ENCODE assay signal across 13 cellular contexts in genomic region chr15:78210349-78210717, GRCh38. TPM values are rescaled to one million over a fixed set of nuclear protein-coding genes. Genes with fewer than 3 reads are reported as not detected.
DNase-seq lines count a peak whose midpoint lies in the region; ATAC-seq, FAIRE-seq and TF ChIP-seq lines count a peak whose summit lies in the region.
"Had no signal": no experiment of that assay in that cellular context is flagged by ENCODE, and none has a peak within 500 bp of the region (broad histone marks: within the 10 kb centered on the region; RNA-seq: fewer than 3 reads in every experiment).

No MANE protein-coding gene starts in this region.

- TF ChIP-seq CTCF in GM20000 (IDR thresholded peaks at IDR 0.05; ENCODE audit: extremely low read depth, missing control alignments) (no peak), esophagus muscularis mucosa (IDR thresholded peaks at IDR 0.05) (no peak), D721Med (IDR thresholded peaks at IDR 0.05; ENCODE audit: insufficient read depth, missing control alignments) (no peak)

- ATAC-seq in HG03135 (IDR thresholded peaks at IDR 0.05; ENCODE audit: unreplicated experiment), result no peak

- intact Hi-C loops in esophagus muscularis mucosa (cut with DNase I), result no loop called here

- DNase-seq in GM20000 (ENCODE audit: low spot score) (peak; percentile 38), esophagus muscularis mucosa (ENCODE audit: extremely low spot score) (no peak), dedifferentiated amniotic fluid mesenchymal stem cell (ENCODE audit: extremely low spot score) (no peak), D341Med (ENCODE audit: low spot score) (no peak), D721Med (ENCODE audit: insufficient read length, low spot score) (no peak)
- DNase-seq: activated naive CD4-positive, alpha-beta T cell treated with anti-CD3 and anti-CD28 coated beads, Interleukin-2, amount 50 U/mL, for 16 hours; CD4-positive, alpha-beta memory T cell; central memory CD4-positive, alpha-beta T cell; NCI-H526 treated with DMSO at 0.1 percent for 48 hours; SHP77 treated with DMSO at 0.1 percent for 48 hours had no signal

- H3K4me3 ChIP-seq in BLaER1 treated with 17β-estradiol and CSF1 and Interleukin-3, amounts not matched to agents 10 nM and 100 nM, result no peak overlapping the region
- no peak overlapping the region for H3K4me3 ChIP-seq in esophagus muscularis mucosa
- H3K4me3 ChIP-seq in rectal smooth muscle tissue (ENCODE audit: low read length), result no peak overlapping the region

- no peaks in the 10 kb centered on the region for H3K36me3 ChIP-seq in BLaER1 treated with 17β-estradiol and CSF1 and Interleukin-3, amounts not matched to agents 10 nM and 100 nM
- H3K36me3 ChIP-seq in esophagus muscularis mucosa (no peaks in the 10 kb centered on the region), rectal smooth muscle tissue (ENCODE audit: control insufficient read depth, insufficient read depth, low read length) (no peaks in the 10 kb centered on the region)

- no peak for TF ChIP-seq POLR2A in esophagus muscularis mucosa (IDR thresholded peaks at IDR 0.05; ENCODE audit: low read depth)

- no peak for FAIRE-seq in D721Med (lab: Jason Lieb, UNC)

- H3K9me3 ChIP-seq in BLaER1 treated with 17β-estradiol and CSF1 and Interleukin-3, amounts not matched to agents 10 nM and 100 nM (replicated peaks in 1 of 11), result no peaks in the 10 kb centered on the region
- H3K9me3 ChIP-seq in esophagus muscularis mucosa, result no peaks in the 10 kb centered on the region

- no peaks in the 10 kb centered on the region for H3K27me3 ChIP-seq in BLaER1 treated with 17β-estradiol and CSF1 and Interleukin-3, amounts not matched to agents 10 nM and 100 nM
- H3K27me3 ChIP-seq in esophagus muscularis mucosa (no peaks in the 10 kb centered on the region), rectal smooth muscle tissue (ENCODE audit: control insufficient read depth, insufficient read depth, low read length) (no peaks in the 10 kb centered on the region)

- peaks cover 8 to 34% (median 26%) of the 10 kb centered on the region in 10 experiments for H3K4me1 ChIP-seq in BLaER1 treated with 17β-estradiol and CSF1 and Interleukin-3, amounts not matched to agents 10 nM and 100 nM
- H3K4me1 ChIP-seq in esophagus muscularis mucosa (peaks cover 36 to 67% (median 50%) of the 10 kb centered on the region in 4 donors), rectal smooth muscle tissue (ENCODE audit: control insufficient read depth, insufficient read depth, low read length) (peaks cover 21% of the 10 kb centered on the region)

- peak overlapping the region in 3 of 11 experiments; percentile 5 to 20 (median 19); a peak in 2 of 22 replicates for H3K9ac ChIP-seq in BLaER1 treated with 17β-estradiol and CSF1 and Interleukin-3, amounts not matched to agents 10 nM and 100 nM
- H3K9ac ChIP-seq in rectal smooth muscle tissue (ENCODE audit: low read length), result no peak overlapping the region

- no peak for TF ChIP-seq EP300 in esophagus muscularis mucosa (IDR thresholded peaks at IDR 0.05)

- no peak overlapping the region for H3K27ac ChIP-seq in BLaER1 treated with 17β-estradiol and CSF1 and Interleukin-3, amounts not matched to agents 10 nM and 100 nM
- H3K27ac ChIP-seq in esophagus muscularis mucosa (replicated peaks in 1 of 4), result peak overlapping the region in 3 of 4 donors; percentile 49 to 62 (median 56)
- peak overlapping the region; percentile 40 for H3K27ac ChIP-seq in rectal smooth muscle tissue (ENCODE audit: low read depth, low read length)

- no peaks in the 10 kb centered on the region; a peak in 1 of 22 replicates for H4K20me1 ChIP-seq in BLaER1 treated with 17β-estradiol and CSF1 and Interleukin-3, amounts not matched to agents 10 nM and 100 nM

- 71% methylated on average over 5 of the region's 5 CpGs for WGBS in esophagus muscularis mucosa

- H3K4me2 ChIP-seq in BLaER1 treated with 17β-estradiol and CSF1 and Interleukin-3, amounts not matched to agents 10 nM and 100 nM, result peak overlapping the region in 6 of 11 experiments; percentile 2 to 46 (median 26); a peak in 9 of 22 replicates

RNA-seq across cellular contexts. Expression of gene ACSBG1, which starts 24.0 kb away (rescaled TPM):
- total RNA-seq in esophagus muscularis mucosa, result 1 to 10 TPM in 3 of 4 donors, under 1 TPM in 1; 0.33 to 2.5 (median 1.8) TPM
- total RNA-seq: CD4-positive, alpha-beta memory T cell had no signal

RNA-seq across cellular contexts. Expression of gene DNAJA4, which starts 54.0 kb away (rescaled TPM):
- total RNA-seq in esophagus muscularis mucosa, result 10 to 100 TPM; 11.8 to 23.5 (median 15.8) TPM

Comparison
In these comparisons a context has a peak if more than half of its experiments do, and no peak if none do; other contexts are left out.
1. H3K27ac ChIP-seq: peak in esophagus muscularis mucosa (3 of 4) and rectal smooth muscle tissue (single experiment); none in BLaER1 treated with 17β-estradiol and CSF1 and Interleukin-3, amounts not matched to agents 10 nM and 100 nM (0 of 11).